8 cellular contexts compared by ENCODE assay signal in the genomic region with DNA sequence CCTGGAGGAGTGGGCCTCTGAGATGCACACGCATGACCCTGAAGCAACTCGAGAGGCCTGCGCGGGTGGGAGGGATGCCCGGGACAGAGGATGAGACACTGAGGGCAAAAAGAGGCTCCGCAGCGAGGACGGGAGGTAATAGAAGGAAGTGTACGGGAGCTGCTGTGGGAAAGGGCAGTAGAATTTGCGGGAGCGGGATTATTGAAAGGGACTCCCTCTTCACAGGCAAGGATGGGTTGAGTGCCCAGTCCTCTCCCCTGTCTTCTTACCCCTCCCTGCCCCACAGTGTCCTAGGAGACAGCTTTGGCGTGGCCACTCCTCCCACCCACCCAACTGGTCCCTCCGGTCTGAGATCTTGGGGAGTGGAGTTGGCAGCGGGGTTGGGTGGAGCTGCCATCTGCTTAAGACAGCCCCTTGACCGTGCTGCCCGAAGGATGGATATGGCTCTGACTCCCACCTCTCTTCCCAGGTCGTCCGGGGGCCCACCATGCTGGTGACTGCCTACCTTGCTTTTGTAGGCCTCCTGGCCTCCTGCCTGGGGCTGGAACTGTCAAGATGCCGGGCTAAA. TPM values are rescaled to one million over a fixed set of nuclear protein-coding genes. Genes with fewer than 3 reads are reported as not detected.
DNase-seq lines count a peak whose midpoint lies in the region; ATAC-seq lines count a peak whose summit lies in the region.

No MANE protein-coding gene starts in this region.

- in situ Hi-C loops in T47D (cut with HindIII; ENCODE audit: low pct_unique_long_range_greater_than_20kb, low sequenced_read_pairs), result no loop called here

- ATAC-seq in GM21360 (IDR thresholded peaks at IDR 0.05; ENCODE audit: unreplicated experiment), result no peak

- DNase-seq in ELR (ENCODE audit: low read depth), result peak; percentile 44
- DNase-seq in LoVo (ENCODE audit: low spot score), result peak; percentile 55
- DNase-seq in T47D (ENCODE audit: low read depth in 1 of 2, low spot score in 1 of 2), result peak; percentile 92 to 98
- no peak for DNase-seq in occipital lobe (lab: John Stamatoyannopoulos, UW)
- no peak for DNase-seq in NCI-H446 (lab: John Stamatoyannopoulos, UW)

- H3K27me3 ChIP-seq in layer of hippocampus (ENCODE audit: control insufficient read depth, insufficient read depth, low read length), result no peaks in the 10 kb centered on the region

- H3K27ac ChIP-seq in layer of hippocampus (ENCODE audit: low read depth, low read length) (peak overlapping the region; percentile 96), temporal lobe (ENCODE audit: low read depth, low read length) (peak overlapping the region; percentile 79)

RNA-seq across cellular contexts. Expression of a gene that starts 15.7 kb away (rescaled TPM):
- total RNA-seq in temporal lobe (2.2 TPM), occipital lobe (1.7 TPM)

RNA-seq across cellular contexts. Expression of a gene that starts 20.4 kb away (rescaled TPM):
- total RNA-seq in temporal lobe, result 1.7 TPM
- total RNA-seq in occipital lobe, result 7.6 TPM

RNA-seq across cellular contexts. Expression of a gene that starts 42.9 kb away (rescaled TPM):
- total RNA-seq in temporal lobe, result 401 TPM
- 423 TPM for total RNA-seq in occipital lobe

RNA-seq across cellular contexts. Expression of a gene that starts 45.4 kb away (rescaled TPM):
- total RNA-seq in temporal lobe, result 0.25 TPM
- total RNA-seq in occipital lobe, result not detected

RNA-seq across cellular contexts. Expression of a gene that starts 47.1 kb away (rescaled TPM):
- total RNA-seq in temporal lobe, result 27.0 TPM
- 39.5 TPM for total RNA-seq in occipital lobe

Comparison
In these comparisons a context has a peak if more than half of its experiments do, and no peak if none do; other contexts are left out.
1. DNase-seq: peak in ELR (single experiment), LoVo (single experiment) and T47D (2 of 2); none in occipital lobe (single experiment) and NCI-H446 (0 of 2).